16 cellular contexts compared by ENCODE assay signal in genomic region chr2:200362202-200362917, GRCh38. TPM values are rescaled to one million over a fixed set of nuclear protein-coding genes. Genes with fewer than 3 reads are reported as not detected.
A peak's percentile ranks its signal among the peaks of the same experiment; 100 is the strongest.
DNase-seq lines count a peak whose midpoint lies in the region; ATAC-seq and TF ChIP-seq lines count a peak whose summit lies in the region.
"Had no signal": no experiment of that assay in that cellular context is flagged by ENCODE, and none has a peak within 500 bp of the region (broad histone marks: within the 10 kb centered on the region; RNA-seq: fewer than 3 reads in every experiment).

No MANE protein-coding gene starts in this region.

- no peak for TF ChIP-seq POLR2A in sigmoid colon (IDR thresholded peaks at IDR 0.05)

- H3K27ac ChIP-seq in GM23338 (ENCODE audit: low read depth) (no peak overlapping the region; the same call in 1 of the 2 replicates), Panc1 (ENCODE audit: low read length) (0 out of 2 replicates have a peak overlapping the region, but pooled peaks have one; percentile 9), sigmoid colon (peak overlapping the region in 3 of 4 donors; percentile 2 to 67 (median 66)), mammary epithelial cell (ENCODE audit: insufficient read depth, low read depth, low read length) (no peak overlapping the region)
- H3K27ac ChIP-seq: BLaER1 had no signal

- peaks cover 91% of the 10 kb centered on the region for H3K79me2 ChIP-seq in GM23338 (replicated peaks; ENCODE audit: insufficient read depth)
- H3K79me2 ChIP-seq in mammary epithelial cell (ENCODE audit: insufficient read depth, low read length) = peaks cover 82% of the 10 kb centered on the region

- H3F3A ChIP-seq in GM23338 (replicated peaks; ENCODE audit: low read depth) = no peaks in the 10 kb centered on the region

- no peaks in the 10 kb centered on the region for H4K20me1 ChIP-seq in GM23338 (replicated peaks; ENCODE audit: insufficient read depth)
- no peaks in the 10 kb centered on the region for H4K20me1 ChIP-seq in mammary epithelial cell (ENCODE audit: insufficient read depth, low read length)
- H4K20me1 ChIP-seq: BLaER1 had no signal

- peaks cover 69% of the 10 kb centered on the region for H3K4me1 ChIP-seq in GM23338 (ENCODE audit: insufficient read depth)
- peaks cover 63% of the 10 kb centered on the region for H3K4me1 ChIP-seq in Panc1 (ENCODE audit: control insufficient read depth, insufficient read depth, low read length)
- peaks cover 0 to 56% (median 45%) of the 10 kb centered on the region in 4 donors for H3K4me1 ChIP-seq in sigmoid colon
- peaks cover under 1% of the 10 kb centered on the region for H3K4me1 ChIP-seq in mammary epithelial cell (ENCODE audit: insufficient read depth, low read length)
- H3K4me1 ChIP-seq: BLaER1 had no signal

- POLR2A ChIA-PET in Panc1 (lab: Charles Lee) = no interaction called here

- TF ChIP-seq CTCF in GM23338 (conservative IDR thresholded peaks at IDR 0.05; ENCODE audit: low read depth in 2 of 2) (no peak), Panc1 (IDR thresholded peaks at IDR 0.05) (no peak), mesothelial cell of epicardium (IDR thresholded peaks at IDR 0.05; ENCODE audit: unreplicated experiment) (no peak), sigmoid colon (IDR thresholded peaks at IDR 0.05) (no peak), mammary epithelial cell (conservative IDR thresholded peaks at IDR 0.05 in 1 of 2, IDR thresholded peaks at IDR 0.05 in 1 of 2; ENCODE audit: extremely low read depth in 1 of 2, insufficient read depth in 1 of 2, low read depth in 1 of 2, low read length in 2 of 2) (no peak)

- no peaks in the 10 kb centered on the region for H3K9me3 ChIP-seq in Panc1 (ENCODE audit: control insufficient read depth, insufficient read depth, low read depth, low read length)
- H3K9me3 ChIP-seq in sigmoid colon = no peaks in the 10 kb centered on the region
- no peaks in the 10 kb centered on the region for H3K9me3 ChIP-seq in mammary epithelial cell (replicated peaks; ENCODE audit: insufficient read depth, low read length)
- H3K9me3 ChIP-seq: BLaER1 had no signal

- H3K36me3 Mint-ChIP-seq in GM23338 (ENCODE audit: low read depth) = peaks cover 5% of the 10 kb centered on the region; the same call in 1 of the 3 replicates
- H3K36me3 Mint-ChIP-seq in mesothelial cell of epicardium = no peaks in the 10 kb centered on the region
- H3K36me3 Mint-ChIP-seq: CD14-positive monocyte; CD4-positive, alpha-beta memory T cell had no signal

- no peak for DNase-seq in GM23338 (ENCODE audit: low spot score)
- no peak for DNase-seq in Panc1 (ENCODE audit: low read depth, low spot score)
- no peak for DNase-seq in mesothelial cell of epicardium (ENCODE audit: low spot score in 2 of 2, unreplicated experiment in 2 of 2)
- DNase-seq in sigmoid colon = no peak
- no peak for DNase-seq in NCI-H128 (lab: John Stamatoyannopoulos, UW; ENCODE audit: unreplicated experiment)
- DNase-seq in mammary epithelial cell = no peak
- DNase-seq: 8988T; CD4-positive, alpha-beta memory T cell; DMS153; DMS79; GDM1; HFFc6 had no signal

- no peaks in the 10 kb centered on the region for H3K9me2 ChIP-seq in GM23338 (ENCODE audit: insufficient read depth)

- H3K9ac ChIP-seq in mammary epithelial cell (ENCODE audit: insufficient read depth, low read length) = no peak overlapping the region
- H3K9ac ChIP-seq: BLaER1 had no signal

- TF ChIP-seq EP300 in sigmoid colon (IDR thresholded peaks at IDR 0.05) = no peak

- no peak for ATAC-seq in GM23338
- ATAC-seq in Panc1 = no peak
- no peak for ATAC-seq in HG02588 (IDR thresholded peaks at IDR 0.05; ENCODE audit: unreplicated experiment)
- ATAC-seq: HCT116 had no signal

- intact Hi-C loops in Panc1 (cut with micrococcal nuclease; ENCODE audit: unreplicated experiment) (no loop called here), sigmoid colon (cut with DNase I) (loop anchor here (5.0 kb wide), 1 partner anchor 55 kb away; the partner anchor contains the start of gene SPATS2L), mammary epithelial cell (cut with micrococcal nuclease) (no loop called here)

- in situ Hi-C loops in Panc1 (cut with HindIII; ENCODE audit: low pct_unique_long_range_greater_than_20kb, low sequenced_read_pairs) (no loop called here), mammary epithelial cell (cut with MboI; ENCODE audit: low sequenced_read_pairs in 2 of 2) (no loop called here)

- H3K27ac Mint-ChIP-seq in GM23338 (peak overlapping the region; percentile 83), mesothelial cell of epicardium (peak overlapping the region; percentile 52)
- H3K27ac Mint-ChIP-seq: CD14-positive monocyte; CD4-positive, alpha-beta memory T cell; HFFc6 had no signal

- BruUV-seq in Panc1 (replicated peaks; lab: Mats Ljungman, UMichigan) = no TSS peak
- no TSS peak for BruUV-seq in mammary epithelial cell (replicated peaks; lab: Mats Ljungman, UMichigan)

- peaks cover 84% of the 10 kb centered on the region for H3K4me1 Mint-ChIP-seq in GM23338
- peaks cover 69% of the 10 kb centered on the region for H3K4me1 Mint-ChIP-seq in mesothelial cell of epicardium
- H3K4me1 Mint-ChIP-seq: CD4-positive, alpha-beta memory T cell had no signal

- H3K4me3 ChIP-seq in GM23338 (no peak overlapping the region), Panc1 (ENCODE audit: low read depth in 2 of 2, low read length in 2 of 2) (no peak overlapping the region), sigmoid colon (no peak overlapping the region), mammary epithelial cell (replicated peaks in 1 of 3; ENCODE audit: insufficient read depth in 1 of 3, low read depth in 2 of 3, low read length in 3 of 3) (no peak overlapping the region)
- H3K4me3 ChIP-seq: BLaER1 had no signal

- H3K4me3 Mint-ChIP-seq in GM23338 (no peak overlapping the region; the same call in 2 of the 3 replicates), mesothelial cell of epicardium (no peak overlapping the region)
- H3K4me3 Mint-ChIP-seq: CD14-positive monocyte; CD4-positive, alpha-beta memory T cell; HFFc6 had no signal

- H3K27me3 Mint-ChIP-seq in GM23338 (ENCODE audit: insufficient read depth, low read depth, poor library complexity) = peaks cover 8% of the 10 kb centered on the region
- no peaks in the 10 kb centered on the region for H3K27me3 Mint-ChIP-seq in mesothelial cell of epicardium (ENCODE audit: low read depth)
- H3K27me3 Mint-ChIP-seq: CD4-positive, alpha-beta memory T cell had no signal

- WGBS in sigmoid colon, 2 donors = 93 to 97% methylated on average over 4 of the region's 4 CpGs
- WGBS in mammary epithelial cell (ENCODE audit: low coverage, missing lambda C conversion rate) = 100% methylated on average over 4 of the region's 4 CpGs

- H3K4me2 ChIP-seq in GM23338 (no peak overlapping the region; the same call in 1 of the 2 replicates), mammary epithelial cell (ENCODE audit: insufficient read depth, low read depth, low read length) (no peak overlapping the region)
- H3K4me2 ChIP-seq: BLaER1 had no signal

- H3K9me3 Mint-ChIP-seq in GM23338 (no peaks in the 10 kb centered on the region), mesothelial cell of epicardium (no peaks in the 10 kb centered on the region)
- H3K9me3 Mint-ChIP-seq: CD14-positive monocyte; CD4-positive, alpha-beta memory T cell; HFFc6 had no signal

- dilution Hi-C loops in mammary epithelial cell (cut with HindIII; ENCODE audit: low sequenced_read_pairs) = no loop called here

- H2AFZ ChIP-seq in GM23338 (no peak overlapping the region), mammary epithelial cell (ENCODE audit: low read depth, low read length) (no peak overlapping the region)

- CTCF ChIA-PET in Panc1 (lab: Charles Lee) = interaction anchor here (0.9 kb wide), 1 partner anchor 166 kb away, joined by 3 read pairs; no protein-coding TSS in a partner anchor
- CTCF ChIA-PET in mammary epithelial cell (lab: Charles Lee; ENCODE audit: low non-redundant PET) = no interaction called here

- H3K27me3 ChIP-seq in GM23338 (ENCODE audit: insufficient read depth) (no peaks in the 10 kb centered on the region), Panc1 (ENCODE audit: control insufficient read depth, insufficient read depth, low read length) (no peaks in the 10 kb centered on the region), sigmoid colon (no peaks in the 10 kb centered on the region), mammary epithelial cell (ENCODE audit: insufficient read depth, low read length) (no peaks in the 10 kb centered on the region)
- H3K27me3 ChIP-seq: BLaER1 had no signal

- H3K36me3 ChIP-seq in GM23338 (ENCODE audit: insufficient read depth) (no peaks in the 10 kb centered on the region), Panc1 (ENCODE audit: control insufficient read depth, insufficient read depth, low read length) (no peaks in the 10 kb centered on the region; the same call in 1 of the 2 replicates), sigmoid colon (no peaks in the 10 kb centered on the region), mammary epithelial cell (ENCODE audit: insufficient read depth, low read length) (peaks cover 3% of the 10 kb centered on the region)
- H3K36me3 ChIP-seq: BLaER1 had no signal

TF ChIP-seq in GM23338, 12 proteins besides CTCF, POLR2A, EP300 and RAD21 (continues in another document):
- TF ChIP-seq STAT1 (IDR thresholded peaks at IDR 0.05; ENCODE audit: unreplicated experiment) (no peak), ZNF331 (CRISPR knock-in tag; IDR thresholded peaks at IDR 0.05; ENCODE audit: low read depth) (no peak)
- TF ChIP-seq, protein P1, sequence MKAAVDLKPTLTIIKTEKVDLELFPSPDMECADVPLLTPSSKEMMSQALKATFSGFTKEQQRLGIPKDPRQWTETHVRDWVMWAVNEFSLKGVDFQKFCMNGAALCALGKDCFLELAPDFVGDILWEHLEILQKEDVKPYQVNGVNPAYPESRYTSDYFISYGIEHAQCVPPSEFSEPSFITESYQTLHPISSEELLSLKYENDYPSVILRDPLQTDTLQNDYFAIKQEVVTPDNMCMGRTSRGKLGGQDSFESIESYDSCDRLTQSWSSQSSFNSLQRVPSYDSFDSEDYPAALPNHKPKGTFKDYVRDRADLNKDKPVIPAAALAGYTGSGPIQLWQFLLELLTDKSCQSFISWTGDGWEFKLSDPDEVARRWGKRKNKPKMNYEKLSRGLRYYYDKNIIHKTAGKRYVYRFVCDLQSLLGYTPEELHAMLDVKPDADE (IDR thresholded peaks at IDR 0.05) = no peak

RNA-seq across cellular contexts. Expression of gene SPATS2L, which starts 55.9 kb away (rescaled TPM):
- total RNA-seq in GM23338 (2014; rRNA removed; shearing (Covaris generic)) = 118 and 146 TPM in 2 replicates
- polyA plus RNA-seq in GM23338 (2016; fragmentation: Nextera tagmentation; extraction: Ambion mirVana) (154 and 263 TPM in 2 replicates), sigmoid colon (100 to 1,000 TPM; 103 to 305 (median 167) TPM), mammary epithelial cell (119 TPM)
- total RNA-seq in Panc1 (2021; ENCODE audit: unreplicated experiment) (282 TPM), mesothelial cell of epicardium (78.6 to 84.8 TPM (median 83.7 TPM) in 3 replicates), sigmoid colon (100 to 1,000 TPM in 2 of 4 donors, 10 to 100 TPM in 2; 63.5 to 153 (median 89.0) TPM), mammary epithelial cell (10 to 100 TPM; 60.0 to 98.2 TPM)
- polyA plus RNA-seq in Panc1 (2012; ENCODE audit: insufficient read length) = 189 TPM
- 87.0 TPM for polyA minus RNA-seq in mammary epithelial cell

Comparison
In these comparisons a context has a peak if more than half of its experiments do, and no peak if none do; other contexts are left out.
1. H3K27ac ChIP-seq: peak in Panc1 (single experiment) and sigmoid colon (3 of 4); none in GM23338 (single experiment) and mammary epithelial cell (single experiment).